30 cellular contexts compared by ENCODE assay signal in genomic region chr6:2560140-2560818, GRCh38.
"Had no signal": no experiment of that assay in that cellular context is flagged by ENCODE, and none has a peak within 500 bp of the region (broad histone marks: within the 10 kb centered on the region; RNA-seq: fewer than 3 reads in every experiment).

No MANE protein-coding gene starts in this region.

- H3K9me3 Mint-ChIP-seq: activated CD4-positive, alpha-beta memory T cell treated with anti-CD3 and anti-CD28 coated beads, Interleukin-2, amount 10 ng/mL, durations not matched to agents 7 days and 5 days; activated naive CD8-positive, alpha-beta T cell treated with anti-CD3 and anti-CD28 coated beads, Interleukin-2, amount 10 ng/mL, durations not matched to agents 7 days and 5 days; activated T-cell treated with anti-CD3 and anti-CD28 coated beads, Interleukin-2, amount 50 U/mL, for 24 hours had no signal

- H3K36me3 Mint-ChIP-seq: activated naive CD4-positive, alpha-beta T cell treated with anti-CD3 and anti-CD28 coated beads, Interleukin-2, amount 10 ng/mL, durations not matched to agents 7 days and 5 days; activated naive CD8-positive, alpha-beta T cell treated with anti-CD3 and anti-CD28 coated beads, Interleukin-2, amount 10 ng/mL, durations not matched to agents 7 days and 5 days had no signal

- H3K27ac ChIP-seq: epithelial cell of prostate, esophagus squamous epithelium, lower lobe of right lung, parathyroid adenoma, psoas muscle, spleen, suprapubic skin, transverse colon, WERI-Rb-1 had no signal

- H3K27ac Mint-ChIP-seq: activated CD4-positive, alpha-beta memory T cell treated with anti-CD3 and anti-CD28 coated beads, Interleukin-2, amount 10 ng/mL, durations not matched to agents 7 days and 5 days; activated naive CD4-positive, alpha-beta T cell treated with anti-CD3 and anti-CD28 coated beads, Interleukin-2, amount 10 ng/mL, durations not matched to agents 7 days and 5 days; activated naive CD8-positive, alpha-beta T cell treated with anti-CD3 and anti-CD28 coated beads, Interleukin-2, amount 10 ng/mL, durations not matched to agents 7 days and 5 days; activated T-cell treated with anti-CD3 and anti-CD28 coated beads, Interleukin-2, amount 50 U/mL, for 24 hours; T-helper 1 cell treated with Interleukin-12 subunit alpha and Interleukin-12 subunit beta and Interleukin-4 antibody, amounts not matched to agents 30 μg/mL and 1 μg/mL, for 36 hours had no signal

- H3K36me3 ChIP-seq: esophagus squamous epithelium, lower lobe of right lung, spleen, suprapubic skin, transverse colon, WERI-Rb-1 had no signal

- H3K27me3 ChIP-seq: esophagus squamous epithelium, suprapubic skin, transverse colon had no signal

- ATAC-seq: activated CD4-positive, CD25-positive, alpha-beta regulatory T cell treated with anti-CD3 and anti-CD28 coated beads, Interleukin-2, amount 50 U/mL, for 24 hours; left lobe of liver; lower lobe of right lung; mucosa of descending colon; psoas muscle had no signal

- DNase-seq: activated CD4-positive, alpha-beta memory T cell treated with anti-CD3 and anti-CD28 coated beads, Interleukin-2, amount 10 ng/mL, durations not matched to agents 7 days and 5 days; activated CD4-positive, alpha-beta T cell treated with anti-CD3 and anti-CD28 coated beads for 48 hours; activated CD8-positive, alpha-beta memory T cell treated with anti-CD3 and anti-CD28 coated beads, Interleukin-2, amount 50 U/mL, for 48 hours; activated gamma-delta T cell; activated naive CD4-positive, alpha-beta T cell treated with anti-CD3 and anti-CD28 coated beads, Interleukin-2, amount 10 ng/mL, durations not matched to agents 7 days and 5 days; activated naive CD8-positive, alpha-beta T cell treated with anti-CD3 and anti-CD28 coated beads, Interleukin-2, amount 10 ng/mL, durations not matched to agents 7 days and 5 days; activated T-cell treated with anti-CD3 and anti-CD28 coated beads, Interleukin-2, amount 50 U/mL, for 24 hours; central memory CD4-positive, alpha-beta T cell; dermis blood vessel endothelial cell; effector CD4-positive, alpha-beta T cell; esophagus squamous epithelium; foreskin melanocyte; kidney glomerular epithelial cell; lower lobe of right lung; mesendoderm; mucosa of descending colon; occipital lobe; psoas muscle; spleen; stimulated activated naive CD4-positive, alpha-beta T cell; SW 1271; T-helper 9 cell; transverse colon; WERI-Rb-1 had no signal

- H3K4me1 ChIP-seq: parathyroid adenoma, psoas muscle, spleen, suprapubic skin, transverse colon had no signal

- H3K4me3 ChIP-seq: esophagus squamous epithelium, lower lobe of right lung, mucosa of descending colon, psoas muscle, spleen, suprapubic skin, transverse colon had no signal

- H3K4me3 Mint-ChIP-seq: activated CD4-positive, alpha-beta memory T cell treated with anti-CD3 and anti-CD28 coated beads, Interleukin-2, amount 10 ng/mL, durations not matched to agents 7 days and 5 days; activated naive CD4-positive, alpha-beta T cell treated with anti-CD3 and anti-CD28 coated beads, Interleukin-2, amount 10 ng/mL, durations not matched to agents 7 days and 5 days; activated naive CD8-positive, alpha-beta T cell treated with anti-CD3 and anti-CD28 coated beads, Interleukin-2, amount 10 ng/mL, durations not matched to agents 7 days and 5 days; activated T-cell treated with anti-CD3 and anti-CD28 coated beads, Interleukin-2, amount 50 U/mL, for 24 hours; T-helper 1 cell treated with Interleukin-12 subunit alpha and Interleukin-12 subunit beta and Interleukin-4 antibody, amounts not matched to agents 30 μg/mL and 1 μg/mL, for 36 hours had no signal

- H3K9me3 ChIP-seq: esophagus squamous epithelium, lower lobe of right lung, mucosa of descending colon, psoas muscle, spleen, suprapubic skin, transverse colon had no signal

- H3K79me2 ChIP-seq: parathyroid adenoma had no signal

- H3K9ac ChIP-seq: parathyroid adenoma had no signal

- H2AFZ ChIP-seq: parathyroid adenoma had no signal
